31 cellular contexts compared by ENCODE assay signal in genomic region chr3:122777077-122777476, GRCh38.
"Had no signal": no experiment of that assay in that cellular context is flagged by ENCODE, and none has a peak within 500 bp of the region (broad histone marks: within the 10 kb centered on the region; RNA-seq: fewer than 3 reads in every experiment).

No MANE protein-coding gene starts in this region.

- H3K4me3 Mint-ChIP-seq: endodermal cell; immature natural killer cell; naive B cell; natural killer cell treated with Interleukin-12 subunit alpha and Interleukin-12 subunit beta and Interleukin-15 and Interleukin-18, amount 100 ng/mL, for 72 hours; neural crest cell; stimulated activated memory B cell treated with anti-CD40 and anti-IgM and Interleukin-4, amounts not matched to agents 10 μg/mL and 1 μg/mL and 100 μg/mL, for 72 hours had no signal

- H3K4me3 ChIP-seq: gastroesophageal sphincter, heart right ventricle, left ventricle myocardium inferior, lower lobe of right lung, right atrium auricular region, skin epidermis, spleen, testis, tibial nerve, upper lobe of left lung had no signal

- H3K4me1 Mint-ChIP-seq: endodermal cell, immature natural killer cell, neural crest cell had no signal

- H3K27me3 Mint-ChIP-seq: naive B cell; natural killer cell treated with Interleukin-12 subunit alpha and Interleukin-12 subunit beta and Interleukin-15 and Interleukin-18, amount 100 ng/mL, for 72 hours; progenitor cell of endocrine pancreas; stimulated activated memory B cell treated with anti-CD40 and anti-IgM and Interleukin-4, amounts not matched to agents 10 μg/mL and 1 μg/mL and 100 μg/mL, for 72 hours had no signal

- ATAC-seq: esophagus mucosa; gastroesophageal sphincter; heart right ventricle; left colon; lower lobe of right lung; natural killer cell treated with Interleukin-12 subunit alpha and Interleukin-12 subunit beta and Interleukin-15 and Interleukin-18, amount 100 ng/mL, for 72 hours; sciatic nerve; stimulated activated memory B cell treated with anti-CD40 and anti-IgM and Interleukin-4, amounts not matched to agents 10 μg/mL and 1 μg/mL and 100 μg/mL, for 72 hours; stimulated activated naive CD8-positive, alpha-beta T cell treated with anti-CD3 and anti-CD28 coated beads, Interleukin-15, Interleukin-2, amounts not matched to agents 100 U/mL and 50 U/mL, for 24 hours had no signal

- H3K27ac ChIP-seq: epithelial cell of prostate, gastroesophageal sphincter, heart right ventricle, left ventricle myocardium inferior, lower lobe of right lung, neutrophil, parathyroid adenoma, right atrium auricular region, skin epidermis, spleen, testis, tibial nerve, upper lobe of left lung had no signal

- H3K79me2 ChIP-seq: parathyroid adenoma had no signal

- DNase-seq: effector CD8-positive, alpha-beta T cell; foreskin fibroblast; heart right ventricle; hippocampal formation; immature natural killer cell; islet precursor cell; kidney glomerular epithelial cell; left colon; left ventricle myocardium inferior; lower lobe of right lung; naive B cell; spleen; stimulated activated CD4-positive, alpha-beta T cell treated with anti-CD3 and anti-CD28 coated beads, Interleukin-4, amount 100 ng/mL, for 4 hours; stimulated activated naive CD8-positive, alpha-beta T cell treated with anti-CD3 and anti-CD28 coated beads, Interleukin-15, Interleukin-2, amounts not matched to agents 100 U/mL and 50 U/mL, for 24 hours; substantia nigra; testis; upper lobe of left lung had no signal

- H3K27ac Mint-ChIP-seq: endodermal cell; natural killer cell treated with Interleukin-12 subunit alpha and Interleukin-12 subunit beta and Interleukin-15 and Interleukin-18, amount 100 ng/mL, for 72 hours; progenitor cell of endocrine pancreas; stimulated activated memory B cell treated with anti-CD40 and anti-IgM and Interleukin-4, amounts not matched to agents 10 μg/mL and 1 μg/mL and 100 μg/mL, for 72 hours had no signal

- H3K9ac ChIP-seq: parathyroid adenoma had no signal

- H3K4me1 ChIP-seq: gastroesophageal sphincter, lower lobe of right lung, parathyroid adenoma, right atrium auricular region, testis, tibial nerve, upper lobe of left lung had no signal

- H3K9me3 ChIP-seq: gastroesophageal sphincter, heart right ventricle, left ventricle myocardium inferior, lower lobe of right lung, neutrophil, right atrium auricular region, spleen, testis, tibial nerve, upper lobe of left lung had no signal

- H3K36me3 Mint-ChIP-seq: natural killer cell treated with Interleukin-12 subunit alpha and Interleukin-12 subunit beta and Interleukin-15 and Interleukin-18, amount 100 ng/mL, for 72 hours had no signal

- H3K27me3 ChIP-seq: gastroesophageal sphincter, heart right ventricle, neutrophil, right atrium auricular region, spleen, testis, tibial nerve, upper lobe of left lung had no signal

- H2AFZ ChIP-seq: parathyroid adenoma had no signal
